8 cellular contexts compared by ENCODE assay signal in the genomic region with DNA sequence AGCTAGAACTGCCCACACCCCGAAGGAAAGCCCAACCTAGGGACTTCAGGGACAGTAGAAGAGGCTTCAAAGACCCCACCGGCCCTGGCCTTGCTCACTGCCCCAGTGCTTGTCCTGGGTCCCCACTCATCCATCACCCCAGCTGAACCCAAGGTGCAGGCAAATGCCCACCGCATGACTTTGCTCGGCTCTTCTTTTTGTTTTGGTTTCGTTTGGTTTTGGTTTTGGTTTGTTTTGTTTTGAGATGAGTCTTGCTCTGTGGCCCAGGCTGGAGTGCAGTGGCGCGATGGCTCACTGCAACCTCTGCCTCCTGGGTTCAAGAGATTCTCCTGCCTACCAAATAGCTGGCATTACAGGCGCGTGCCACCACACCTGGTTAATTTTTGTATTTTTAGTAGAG. TPM values are rescaled to one million over a fixed set of nuclear protein-coding genes. Genes with fewer than 3 reads are reported as not detected.
DNase-seq lines count a peak whose midpoint lies in the region; ATAC-seq, FAIRE-seq and TF ChIP-seq lines count a peak whose summit lies in the region.

No MANE protein-coding gene starts in this region.

- H3K9me3 Mint-ChIP-seq in activated B cell treated with CpG ODN at 0.5 μM for 24 hours = no peaks in the 10 kb centered on the region

- CTCF ChIA-PET in activated B cell treated with CpG ODN at 0.5 μM for 24 hours (lab: Charles Lee) = no interaction called here

- DNase-seq in activated B cell treated with CpG ODN at 0.5 μM for 24 hours (no peak), gastrocnemius medialis (no peak), NCI-H2196 treated with DMSO at 0.1 percent for 48 hours (lab: John Stamatoyannopoulos, UW; ENCODE audit: unreplicated experiment) (no peak), HuH-7.5 (ENCODE audit: low spot score) (no peak), Kasumi-1 (lab: John Stamatoyannopoulos, UW) (no peak), frontal cortex (ENCODE audit: low spot score in 2 of 2) (no peak)

- H3K9me3 ChIP-seq in gastrocnemius medialis = no peaks in the 10 kb centered on the region

- no peaks in the 10 kb centered on the region for H3K36me3 Mint-ChIP-seq in activated B cell treated with CpG ODN at 0.5 μM for 24 hours (ENCODE audit: low read depth)

- peaks cover 45 to 70% of the 10 kb centered on the region in 2 donors for H3K4me1 ChIP-seq in gastrocnemius medialis

- peak overlapping the region; percentile 58 for H3K4me3 Mint-ChIP-seq in activated B cell treated with CpG ODN at 0.5 μM for 24 hours

- H3K27me3 Mint-ChIP-seq in activated B cell treated with CpG ODN at 0.5 μM for 24 hours = no peaks in the 10 kb centered on the region

- intact Hi-C loops in activated B cell treated with CpG ODN at 0.5 μM for 24 hours (cut with micrococcal nuclease) (no loop called here), gastrocnemius medialis (cut with DNase I; ENCODE audit: low total_unique reads) (loop anchor here (2.0 kb wide), 1 partner anchor 20 kb away; no protein-coding TSS in a partner anchor)

- ATAC-seq in GM18868 (IDR thresholded peaks at IDR 0.05; ENCODE audit: unreplicated experiment) (peak; percentile 84), HG02870 (IDR thresholded peaks at IDR 0.05; ENCODE audit: unreplicated experiment) (peak; percentile 97), activated B cell treated with CpG ODN at 0.5 μM for 24 hours (ENCODE audit: low read depth) (peak; percentile 62), gastrocnemius medialis (no peak)

- in situ Hi-C loops in gastrocnemius medialis (cut with MboI; ENCODE audit: low sequenced_read_pairs in 4 of 4) = no loop called here

- peak overlapping the region; percentile 38 for H3K27ac Mint-ChIP-seq in activated B cell treated with CpG ODN at 0.5 μM for 24 hours

- no peak for TF ChIP-seq POLR2A in gastrocnemius medialis (IDR thresholded peaks at IDR 0.05)

- peak overlapping the region in 3 of 4 donors; percentile 51 to 70 (median 52) for H3K27ac ChIP-seq in gastrocnemius medialis

- no peak overlapping the region for H3K4me3 ChIP-seq in gastrocnemius medialis

- no peaks in the 10 kb centered on the region for H3K27me3 ChIP-seq in gastrocnemius medialis

- H3K36me3 ChIP-seq in gastrocnemius medialis = no peaks in the 10 kb centered on the region

- peaks cover 7% of the 10 kb centered on the region for H3K4me1 Mint-ChIP-seq in activated B cell treated with CpG ODN at 0.5 μM for 24 hours

- no peak for FAIRE-seq in frontal cortex (lab: Jason Lieb, UNC)

- POLR2A ChIA-PET in activated B cell treated with CpG ODN at 0.5 μM for 24 hours (lab: Charles Lee) = no interaction called here

- no peak for TF ChIP-seq CTCF in activated B cell treated with CpG ODN at 0.5 μM for 24 hours (IDR thresholded peaks at IDR 0.05)
- no peak for TF ChIP-seq CTCF in gastrocnemius medialis (IDR thresholded peaks at IDR 0.05 in 4 of 5, conservative IDR thresholded peaks at IDR 0.05 in 1 of 5)

RNA-seq across cellular contexts. Expression of a gene that starts 9.0 kb away (rescaled TPM):
- total RNA-seq in activated B cell treated with CpG ODN at 0.5 μM for 24 hours (1.8 and 1.9 TPM in 2 replicates), gastrocnemius medialis (10 to 100 TPM in 3 of 4 donors, 1 to 10 TPM in 1; 7.9 to 32.8 (median 15.4) TPM), frontal cortex (9.8 TPM)

RNA-seq across cellular contexts. Expression of a gene that starts 49.9 kb away (rescaled TPM):
- total RNA-seq in activated B cell treated with CpG ODN at 0.5 μM for 24 hours (not detected in 2 replicates), gastrocnemius medialis (under 1 TPM; 0.07 to 0.82 (median 0.14) TPM), frontal cortex (5.3 TPM)

Comparison
In these comparisons a context has a peak if more than half of its experiments do, and no peak if none do; other contexts are left out.
1. ATAC-seq: peak in GM18868 (single experiment), HG02870 (single experiment) and activated B cell treated with CpG ODN at 0.5 μM for 24 hours (single experiment); none in gastrocnemius medialis (0 of 2).